ENCODE assay signal across 9 cellular contexts in genomic region chr7:98872328-98872924, GRCh38. TPM values are rescaled to one million over a fixed set of nuclear protein-coding genes. Genes with fewer than 3 reads are reported as not detected.
DNase-seq lines count a peak whose midpoint lies in the region; ATAC-seq and TF ChIP-seq lines count a peak whose summit lies in the region.
"Had no signal": no experiment of that assay in that cellular context is flagged by ENCODE, and none has a peak within 500 bp of the region (broad histone marks: within the 10 kb centered on the region; RNA-seq: fewer than 3 reads in every experiment).

No MANE protein-coding gene starts in this region.

- no peak overlapping the region for H4K5ac ChIP-seq in IMR-90 (ENCODE audit: low read depth, low read length)

- no peak overlapping the region for H3K27ac Mint-ChIP-seq in neural crest cell (ENCODE audit: unreplicated experiment)
- H3K27ac Mint-ChIP-seq: dendritic cell treated with granulocyte-macrophage colony-stimulating factor and Interleukin-4, amounts not matched to agents 40 ng/mL and 50 ng/mL, for 4 days had no signal

- no peak overlapping the region for H3K9ac ChIP-seq in IMR-90 (ENCODE audit: low read depth, low read length)

- POLR2A ChIA-PET in IMR-90 (lab: Charles Lee; ENCODE audit: unreplicated experiment) = no interaction called here

- 0 out of 2 replicates have a peak, but pooled peaks cover under 1% of the 10 kb centered on the region for H3K9me1 ChIP-seq in IMR-90 (ENCODE audit: insufficient read depth, low read length)

- H4K91ac ChIP-seq in IMR-90 (ENCODE audit: insufficient read depth, low read depth, low read length) = no peak overlapping the region

- H4K20me1 ChIP-seq in IMR-90 (ENCODE audit: insufficient read depth, low read length) = no peaks in the 10 kb centered on the region

- in situ Hi-C loops in IMR-90 (cut with MboI; ENCODE audit: low sequenced_read_pairs) = no loop called here

- TF ChIP-seq RAD21 in IMR-90 (IDR thresholded peaks at IDR 0.05; ENCODE audit: low read length) = peak; percentile 28; the same call in 1 of the 2 replicates

- TF ChIP-seq CTCF in IMR-90 (conservative IDR thresholded peaks at IDR 0.05; ENCODE audit: low read depth, low read length) (peak; percentile 23; the same call in 1 of the 2 replicates), neural crest cell (conservative IDR thresholded peaks at IDR 0.05) (peak; percentile 48)

- no peak overlapping the region for H2AK5ac ChIP-seq in IMR-90 (ENCODE audit: low read depth, low read length)

- no peaks in the 10 kb centered on the region for H3K9me3 ChIP-seq in IMR-90 (ENCODE audit: control insufficient read depth, insufficient read depth, low read length)

- no peaks in the 10 kb centered on the region for H3K36me3 ChIP-seq in IMR-90 (ENCODE audit: control insufficient read depth, insufficient read depth, low read length)

- H3K4me1 Mint-ChIP-seq in neural crest cell = no peaks in the 10 kb centered on the region

- H2AK9ac ChIP-seq in IMR-90 (replicated peaks; ENCODE audit: low read depth, low read length, poor library complexity) = no peak overlapping the region

- H4K8ac ChIP-seq in IMR-90 (ENCODE audit: low read depth in 2 of 2, low read length in 2 of 2) = no peak overlapping the region

- no peak overlapping the region for H3K56ac ChIP-seq in IMR-90 (ENCODE audit: extremely low read depth, insufficient read depth, low read length)

- no peaks in the 10 kb centered on the region for H3K36me3 Mint-ChIP-seq in neural crest cell (ENCODE audit: low read depth)

- no peak overlapping the region for H2BK5ac ChIP-seq in IMR-90 (ENCODE audit: low read depth, low read length, poor library complexity, severe bottlenecking)

- BruUV-seq in IMR-90 (replicated peaks; lab: Mats Ljungman, UMichigan) = no TSS peak

- H3K27me3 ChIP-seq in IMR-90 (ENCODE audit: control insufficient read depth, insufficient read depth, low read length) = peaks cover 12% of the 10 kb centered on the region

- DNase-seq in NCI-H510A treated with DMSO at 0.1 percent for 48 hours (lab: John Stamatoyannopoulos, UW) (peak; percentile 6), NCI-H510A (lab: John Stamatoyannopoulos, UW) (no peak), IMR-90 (no peak), neural crest cell (ENCODE audit: low read depth, low spot score) (no peak), T-helper 9 cell (no peak), GM03348 (ENCODE audit: low spot score) (no peak)
- peak; percentile 30 for DNase-seq in activated naive CD4-positive, alpha-beta T cell treated with anti-CD3 and anti-CD28 coated beads, Interleukin-2, amount 50 U/mL, for 16 hours

- no peak overlapping the region for H2AFZ ChIP-seq in IMR-90 (replicated peaks; ENCODE audit: low read length, poor library complexity)

- H3K18ac ChIP-seq in IMR-90 (ENCODE audit: low read depth, low read length) = no peak overlapping the region

- WGBS in IMR-90 (ENCODE audit: extremely low coverage in 2 of 2, insufficient read length in 1 of 2), 2 experiments = no CpG with 5 or more reads among the region's 7 CpGs

- H3K4me3 ChIP-seq in IMR-90 (ENCODE audit: insufficient read depth, low read depth, low read length) = no peak overlapping the region

- H3K14ac ChIP-seq in IMR-90 (replicated peaks; ENCODE audit: low read depth, low read length) = no peak overlapping the region

- dilution Hi-C loops in IMR-90 (cut with HindIII; ENCODE audit: low sequenced_read_pairs, unreplicated experiment) = no loop called here

- no peak overlapping the region for H2BK15ac ChIP-seq in IMR-90 (ENCODE audit: low read depth, low read length)

- no peak overlapping the region for H2BK20ac ChIP-seq in IMR-90 (ENCODE audit: low read depth, low read length)

- H3K27me3 Mint-ChIP-seq in neural crest cell (ENCODE audit: low read depth) = peaks cover 59% of the 10 kb centered on the region

- no peaks in the 10 kb centered on the region for H3K9me3 Mint-ChIP-seq in neural crest cell
- H3K9me3 Mint-ChIP-seq: dendritic cell treated with granulocyte-macrophage colony-stimulating factor and Interleukin-4, amounts not matched to agents 40 ng/mL and 50 ng/mL, for 4 days had no signal

- CTCF ChIA-PET in IMR-90 (lab: Yijun Ruan, JAX) = interaction anchor here (0.6 to 1.6 kb wide), 3 partner anchors 41 to 617 kb away, joined by 3 to 6 read pairs (median 4); no protein-coding TSS in a partner anchor

- peaks cover 2% of the 10 kb centered on the region; the same call in 1 of the 2 replicates for H3K4me1 ChIP-seq in IMR-90 (ENCODE audit: control insufficient read depth, insufficient read depth, low read length)

- no peak overlapping the region for H3K23ac ChIP-seq in IMR-90 (ENCODE audit: low read depth, low read length)

- H3K4me2 ChIP-seq in IMR-90 (ENCODE audit: low read depth, low read length) = no peak overlapping the region

- no peak overlapping the region for H3K27ac ChIP-seq in IMR-90 (ENCODE audit: insufficient read depth, low read length)

- intact Hi-C loops in IMR-90 (cut with micrococcal nuclease) = loop anchor here (1.0 kb wide), 1 partner anchor 41 kb away; no protein-coding TSS in a partner anchor

- H3K79me1 ChIP-seq in IMR-90 (ENCODE audit: low read depth in 1 of 2, low read length in 2 of 2) = no peaks in the 10 kb centered on the region

- ATAC-seq in IMR-90 (ENCODE audit: low read depth) (no peak), HG03432 (IDR thresholded peaks at IDR 0.05; ENCODE audit: unreplicated experiment) (no peak)

- peak overlapping the region; percentile 56 for H3K4me3 Mint-ChIP-seq in neural crest cell
- H3K4me3 Mint-ChIP-seq: dendritic cell treated with granulocyte-macrophage colony-stimulating factor and Interleukin-4, amounts not matched to agents 40 ng/mL and 50 ng/mL, for 4 days had no signal

- no peak overlapping the region for H2BK120ac ChIP-seq in IMR-90 (ENCODE audit: low read depth, low read length)

- TF ChIP-seq POLR2A in IMR-90 (IDR thresholded peaks at IDR 0.05; ENCODE audit: low read depth, low read length) = no peak

- H3K4ac ChIP-seq in IMR-90 (ENCODE audit: low read depth, low read length) = no peak overlapping the region

TF ChIP-seq in IMR-90, 13 proteins besides CTCF, POLR2A, EP300 and RAD21:
- TF ChIP-seq, protein P1, sequence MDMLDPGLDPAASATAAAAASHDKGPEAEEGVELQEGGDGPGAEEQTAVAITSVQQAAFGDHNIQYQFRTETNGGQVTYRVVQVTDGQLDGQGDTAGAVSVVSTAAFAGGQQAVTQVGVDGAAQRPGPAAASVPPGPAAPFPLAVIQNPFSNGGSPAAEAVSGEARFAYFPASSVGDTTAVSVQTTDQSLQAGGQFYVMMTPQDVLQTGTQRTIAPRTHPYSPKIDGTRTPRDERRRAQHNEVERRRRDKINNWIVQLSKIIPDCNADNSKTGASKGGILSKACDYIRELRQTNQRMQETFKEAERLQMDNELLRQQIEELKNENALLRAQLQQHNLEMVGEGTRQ (IDR thresholded peaks at IDR 0.05; ENCODE audit: low read depth, low read length) = no peak

RNA-seq across cellular contexts. Expression of gene TMEM130, which starts 2.6 kb away (rescaled TPM):
- total RNA-seq in IMR-90 (2012; rRNA removed) (1.1 and 1.4 TPM in 2 replicates), neural crest cell (0.61 and 0.82 TPM in 2 replicates)
- 13.5 and 14.8 TPM in 2 replicates for polyA plus RNA-seq in IMR-90 (2012; rRNA removed)
- polyA plus RNA-seq in IMR-90 (2012; cell fraction: cytosol; rRNA removed) = 17.4 and 22.2 TPM in 2 replicates
- polyA plus RNA-seq in IMR-90 (2012; cell fraction: nucleus; rRNA removed; ENCODE audit: low replicate concordance) = 14.2 and 24.0 TPM in 2 replicates

RNA-seq across cellular contexts. Expression of gene TRRAP, which starts 5.9 kb away (rescaled TPM):
- total RNA-seq in IMR-90 (2012; rRNA removed) = 12.5 TPM in 2 replicates
- 18.1 and 18.8 TPM in 2 replicates for polyA plus RNA-seq in IMR-90 (2012; rRNA removed)
- 10.8 and 13.2 TPM in 2 replicates for polyA plus RNA-seq in IMR-90 (2012; cell fraction: cytosol; rRNA removed)
- polyA plus RNA-seq in IMR-90 (2012; cell fraction: nucleus; rRNA removed; ENCODE audit: low replicate concordance) = 28.4 and 30.9 TPM in 2 replicates
- 66.9 and 74.2 TPM in 2 replicates for total RNA-seq in neural crest cell

Comparison
In these comparisons a context has a peak if more than half of its experiments do, and no peak if none do; other contexts are left out.
1. DNase-seq: peak in NCI-H510A treated with DMSO at 0.1 percent for 48 hours (single experiment) and activated naive CD4-positive, alpha-beta T cell treated with anti-CD3 and anti-CD28 coated beads, Interleukin-2, amount 50 U/mL, for 16 hours (single experiment); none in NCI-H510A (single experiment), IMR-90 (single experiment), neural crest cell (single experiment), T-helper 9 cell (single experiment) and GM03348 (single experiment).